9 cellular contexts compared by ENCODE assay signal in the genomic region with DNA sequence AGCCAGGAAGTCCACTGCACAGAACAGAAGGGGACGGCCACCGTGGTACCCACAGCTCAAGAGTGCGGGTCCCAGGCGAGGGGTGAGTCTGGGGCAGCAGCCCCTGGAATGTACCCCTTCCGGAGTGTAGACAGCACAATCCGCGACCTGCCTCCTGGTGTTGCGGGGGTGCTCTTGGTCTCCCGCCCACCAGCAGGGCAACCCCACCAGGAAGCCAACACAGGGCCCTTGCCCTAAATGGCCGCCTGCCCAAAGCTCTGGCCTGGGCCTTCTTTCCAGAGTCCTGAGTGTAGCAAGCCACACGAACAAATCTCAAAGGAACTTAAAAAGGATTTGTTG. TPM values are rescaled to one million over a fixed set of nuclear protein-coding genes. Genes with fewer than 3 reads are reported as not detected.
DNase-seq lines count a peak whose midpoint lies in the region; ATAC-seq and TF ChIP-seq lines count a peak whose summit lies in the region.
"Had no signal": no experiment of that assay in that cellular context is flagged by ENCODE, and none has a peak within 500 bp of the region (broad histone marks: within the 10 kb centered on the region; RNA-seq: fewer than 3 reads in every experiment).

No MANE protein-coding gene starts in this region.

- H3K9me3 Mint-ChIP-seq in CD8-positive, alpha-beta T cell, result no peaks in the 10 kb centered on the region

- peaks cover 22% of the 10 kb centered on the region for H4K20me1 ChIP-seq in Loucy (ENCODE audit: insufficient read depth, low read length, poor library complexity, severe bottlenecking)

- H3K4me1 ChIP-seq in CD8-positive, alpha-beta T cell (ENCODE audit: insufficient read depth, low read length), result peaks cover 17% of the 10 kb centered on the region
- H3K4me1 ChIP-seq in Loucy (ENCODE audit: insufficient read depth, low read length, poor library complexity, severe bottlenecking), result peaks cover 26% of the 10 kb centered on the region

- H3K4me3 Mint-ChIP-seq in CD8-positive, alpha-beta T cell, result peak overlapping the region; percentile 72

- H3K79me2 ChIP-seq in Loucy (ENCODE audit: insufficient read depth, low read length), result peaks cover 38% of the 10 kb centered on the region

- H3K9ac ChIP-seq in Loucy (ENCODE audit: low read depth, low read length, poor library complexity, severe bottlenecking), result peak overlapping the region; percentile 84

- peaks cover 14% of the 10 kb centered on the region for H3K4me1 Mint-ChIP-seq in CD8-positive, alpha-beta T cell (ENCODE audit: low read depth)

- no peak overlapping the region for H3K4me3 ChIP-seq in CD8-positive, alpha-beta T cell (ENCODE audit: low read depth, low read length)
- H3K4me3 ChIP-seq in Loucy (ENCODE audit: low read length, poor library complexity, severe bottlenecking), result peak overlapping the region; percentile 74

- H2AFZ ChIP-seq in Loucy (ENCODE audit: low read length), result no peak overlapping the region

- H3K36me3 Mint-ChIP-seq in CD8-positive, alpha-beta T cell, result no peaks in the 10 kb centered on the region

- intact Hi-C loops in CD8-positive, alpha-beta T cell (cut with DNase I, micrococcal nuclease), result loop anchor here (5.0 kb wide), 3 partner anchors 61 to 726 kb away; a partner anchor contains a TSS

- no peak overlapping the region for H3K27ac ChIP-seq in CD8-positive, alpha-beta T cell (ENCODE audit: low read depth, low read length)

- no peaks in the 10 kb centered on the region for H3K36me3 ChIP-seq in CD8-positive, alpha-beta T cell (ENCODE audit: insufficient read depth, low read length)
- no peaks in the 10 kb centered on the region for H3K36me3 ChIP-seq in Loucy (ENCODE audit: insufficient read depth, low read length)

- TF ChIP-seq CTCF in CD8-positive, alpha-beta T cell (IDR thresholded peaks at IDR 0.05), result no peak
- TF ChIP-seq CTCF in Loucy (conservative IDR thresholded peaks at IDR 0.05; ENCODE audit: low read length) (no peak), omental fat pad (IDR thresholded peaks at IDR 0.05) (no peak)

- DNase-seq in CD8-positive, alpha-beta T cell, result peak in 3 of 7 experiments; percentile 4 to 47 (median 9)
- DNase-seq in ecto neural progenitor cell (ENCODE audit: low spot score) (peak; percentile 50), omental fat pad (ENCODE audit: low spot score) (peak; percentile 22), NCI-H226 (no peak), 8988T (no peak), kidney glomerular epithelial cell (lab: John Stamatoyannopoulos, UW) (no peak), DMS 273 treated with DMSO at 0.1 percent for 48 hours (lab: John Stamatoyannopoulos, UW) (no peak)
- DNase-seq: stimulated activated CD4-positive, alpha-beta T cell treated with anti-CD3 and anti-CD28 coated beads, Interleukin-2, amount 100 ng/mL, for 48 hours had no signal

- no peaks in the 10 kb centered on the region for H3K9me3 ChIP-seq in CD8-positive, alpha-beta T cell (ENCODE audit: low read length)
- H3K9me3 ChIP-seq in Loucy (ENCODE audit: insufficient read depth, low read depth, low read length), result no peaks in the 10 kb centered on the region

- CTCF ChIA-PET in CD8-positive, alpha-beta T cell (lab: Charles Lee), result interaction anchor here (0.5 kb wide), 1 partner anchor 22 kb away, joined by 4 read pairs; no protein-coding TSS in a partner anchor

- peak overlapping the region; percentile 93 for H3K4me2 ChIP-seq in Loucy (ENCODE audit: low read depth, low read length, poor library complexity, severe bottlenecking)

- no peak for ATAC-seq in CD8-positive, alpha-beta T cell
- ATAC-seq in omental fat pad (ENCODE audit: low FRiP score), result no peak

- POLR2A ChIA-PET in CD8-positive, alpha-beta T cell (lab: Charles Lee), result no interaction called here

- H3K27me3 ChIP-seq in CD8-positive, alpha-beta T cell (ENCODE audit: insufficient read depth, low read length), result no peaks in the 10 kb centered on the region
- H3K27me3 ChIP-seq in Loucy (ENCODE audit: insufficient read depth, low read length, poor library complexity, severe bottlenecking), result no peaks in the 10 kb centered on the region

- no peaks in the 10 kb centered on the region for H3K27me3 Mint-ChIP-seq in CD8-positive, alpha-beta T cell (ENCODE audit: low read depth)

- H3K9me2 ChIP-seq in Loucy (replicated peaks; ENCODE audit: low read depth, low read length), result no peaks in the 10 kb centered on the region

- H3K27ac Mint-ChIP-seq in CD8-positive, alpha-beta T cell, result no peak overlapping the region

- H3F3A ChIP-seq in Loucy (ENCODE audit: low read depth), result peaks cover 3% of the 10 kb centered on the region; the same call in 1 of the 2 replicates

RNA-seq across cellular contexts. Expression of a gene that starts 1.1 kb away (rescaled TPM):
- 1 to 10 TPM; 8.8 to 9.0 TPM for total RNA-seq in CD8-positive, alpha-beta T cell
- 10 to 100 TPM in 3 of 4 donors, 1 to 10 TPM in 1; 5.8 to 18.6 (median 14.6) TPM for total RNA-seq in omental fat pad

Comparison
In these comparisons a context has a peak if more than half of its experiments do, and no peak if none do; other contexts are left out.
1. DNase-seq: peak in ecto neural progenitor cell (single experiment) and omental fat pad (single experiment); none in NCI-H226 (single experiment), 8988T (single experiment), kidney glomerular epithelial cell (single experiment) and DMS 273 treated with DMSO at 0.1 percent for 48 hours (single experiment).